In genomic region chr19:44887648-44888047, GRCh38 we compare ENCODE assay signal across 28 cellular contexts. TPM values are rescaled to one million over a fixed set of nuclear protein-coding genes. Genes with fewer than 3 reads are reported as not detected.
"Had no signal": no experiment of that assay in that cellular context is flagged by ENCODE, and none has a peak within 500 bp of the region (broad histone marks: within the 10 kb centered on the region; RNA-seq: fewer than 3 reads in every experiment).

No MANE protein-coding gene starts in this region.

- H2AFZ ChIP-seq: neural progenitor cell had no signal

- H3K9me3 ChIP-seq: esophagus muscularis mucosa, gastrocnemius medialis, left ventricle myocardium inferior, pancreas, psoas muscle, spleen, thoracic aorta, transverse colon had no signal

- H3K27ac ChIP-seq: epithelial cell of prostate, esophagus muscularis mucosa, gastrocnemius medialis, left ventricle myocardium inferior, neural progenitor cell, pancreas, psoas muscle, spleen, thoracic aorta, transverse colon had no signal

- H3K4me2 ChIP-seq: neural progenitor cell had no signal

- H3K27ac Mint-ChIP-seq: neural progenitor cell; stimulated activated memory B cell treated with anti-CD40 and anti-IgM and Interleukin-4, amounts not matched to agents 10 μg/mL and 1 μg/mL and 100 μg/mL, for 72 hours; stimulated activated naive CD8-positive, alpha-beta T cell treated with anti-CD3 and anti-CD28 coated beads, Interleukin-15, Interleukin-2, amounts not matched to agents 100 ng/mL and 50 ng/mL, for 24 hours had no signal

- DNase-seq: effector memory CD4-positive, alpha-beta T cell; gastrocnemius medialis; glutamatergic neuron; kidney; left cardiac atrium; left ventricle myocardium inferior; mesenchymal stem cell; midbrain; nucleus accumbens; pancreas; psoas muscle; retina; spleen; stimulated activated CD4-positive, alpha-beta T cell treated with anti-CD3 and anti-CD28 coated beads, Interleukin-15, amount 100 ng/mL, for 24 hours; stimulated activated CD4-positive, alpha-beta T cell treated with anti-CD3 and anti-CD28 coated beads, Interleukin-1b, Interleukin-23, amount 100 ng/mL, for 48 hours; stimulated activated CD4-positive, alpha-beta T cell treated with anti-CD3 and anti-CD28 coated beads, Interleukin-4, amount 100 ng/mL, for 24 hours; transverse colon had no signal

- H3K36me3 ChIP-seq: neural progenitor cell had no signal

- H3K4me3 Mint-ChIP-seq: neural progenitor cell; stimulated activated memory B cell treated with anti-CD40 and anti-IgM and Interleukin-4, amounts not matched to agents 10 μg/mL and 1 μg/mL and 100 μg/mL, for 72 hours had no signal

- H3K4me3 ChIP-seq: esophagus muscularis mucosa, gastrocnemius medialis, left ventricle myocardium inferior, lung, neural progenitor cell, pancreas, psoas muscle, spleen, thoracic aorta, transverse colon had no signal

- H3K9me3 Mint-ChIP-seq: neural progenitor cell; stimulated activated naive CD8-positive, alpha-beta T cell treated with anti-CD3 and anti-CD28 coated beads, Interleukin-15, Interleukin-2, amounts not matched to agents 100 ng/mL and 50 ng/mL, for 24 hours had no signal

- H3K27me3 Mint-ChIP-seq: stimulated activated memory B cell treated with anti-CD40 and anti-IgM and Interleukin-4, amounts not matched to agents 10 μg/mL and 1 μg/mL and 100 μg/mL, for 72 hours; stimulated activated naive CD8-positive, alpha-beta T cell treated with anti-CD3 and anti-CD28 coated beads, Interleukin-15, Interleukin-2, amounts not matched to agents 100 ng/mL and 50 ng/mL, for 24 hours had no signal

- H3K27me3 ChIP-seq: esophagus muscularis mucosa, gastrocnemius medialis, neural progenitor cell, pancreas, spleen, transverse colon had no signal

- ATAC-seq: gastrocnemius medialis; left cardiac atrium; pancreas; psoas muscle; sciatic nerve; stimulated activated memory B cell treated with anti-CD40 and anti-IgM and Interleukin-4, amounts not matched to agents 10 μg/mL and 1 μg/mL and 100 μg/mL, for 72 hours had no signal

RNA-seq across cellular contexts. Expression of gene APOC4, which starts 54.4 kb away (rescaled TPM):
- total RNA-seq: esophagus muscularis mucosa, fibroblast of villous mesenchyme, gastrocnemius medialis, kidney, left cardiac atrium, left ventricle myocardium inferior, lung, psoas muscle, sciatic nerve, skeletal muscle tissue, spleen, thoracic aorta, transverse colon, urinary bladder had no signal
- polyA plus RNA-seq: pancreas, psoas muscle, urinary bladder had no signal
